1 cellular context compared by ENCODE assay signal in the genomic region with DNA sequence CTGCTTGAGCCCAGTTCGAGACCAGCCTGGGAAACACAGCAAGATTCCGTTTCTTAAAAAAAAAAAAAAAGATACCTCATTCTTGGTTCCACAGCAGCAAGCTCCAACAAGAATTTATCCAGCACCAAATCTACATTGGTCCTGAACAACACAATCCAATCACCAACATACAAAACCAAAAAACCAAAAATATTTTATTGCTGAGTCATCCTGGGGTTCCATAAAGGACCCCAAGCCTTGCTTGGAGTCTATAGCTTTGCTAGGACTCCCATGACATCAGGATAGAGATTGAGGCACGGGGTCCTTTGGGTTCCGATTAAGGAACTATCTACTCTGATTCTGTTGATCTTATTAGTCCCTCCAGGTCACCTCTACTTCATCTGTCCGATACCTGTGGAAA.
TF ChIP-seq lines count a peak whose summit lies in the region.

No MANE protein-coding gene starts in this region.

TF ChIP-seq in HepG2, 621 proteins besides CTCF, POLR2A, EP300 and RAD21:
- TF ChIP-seq, protein P1, sequence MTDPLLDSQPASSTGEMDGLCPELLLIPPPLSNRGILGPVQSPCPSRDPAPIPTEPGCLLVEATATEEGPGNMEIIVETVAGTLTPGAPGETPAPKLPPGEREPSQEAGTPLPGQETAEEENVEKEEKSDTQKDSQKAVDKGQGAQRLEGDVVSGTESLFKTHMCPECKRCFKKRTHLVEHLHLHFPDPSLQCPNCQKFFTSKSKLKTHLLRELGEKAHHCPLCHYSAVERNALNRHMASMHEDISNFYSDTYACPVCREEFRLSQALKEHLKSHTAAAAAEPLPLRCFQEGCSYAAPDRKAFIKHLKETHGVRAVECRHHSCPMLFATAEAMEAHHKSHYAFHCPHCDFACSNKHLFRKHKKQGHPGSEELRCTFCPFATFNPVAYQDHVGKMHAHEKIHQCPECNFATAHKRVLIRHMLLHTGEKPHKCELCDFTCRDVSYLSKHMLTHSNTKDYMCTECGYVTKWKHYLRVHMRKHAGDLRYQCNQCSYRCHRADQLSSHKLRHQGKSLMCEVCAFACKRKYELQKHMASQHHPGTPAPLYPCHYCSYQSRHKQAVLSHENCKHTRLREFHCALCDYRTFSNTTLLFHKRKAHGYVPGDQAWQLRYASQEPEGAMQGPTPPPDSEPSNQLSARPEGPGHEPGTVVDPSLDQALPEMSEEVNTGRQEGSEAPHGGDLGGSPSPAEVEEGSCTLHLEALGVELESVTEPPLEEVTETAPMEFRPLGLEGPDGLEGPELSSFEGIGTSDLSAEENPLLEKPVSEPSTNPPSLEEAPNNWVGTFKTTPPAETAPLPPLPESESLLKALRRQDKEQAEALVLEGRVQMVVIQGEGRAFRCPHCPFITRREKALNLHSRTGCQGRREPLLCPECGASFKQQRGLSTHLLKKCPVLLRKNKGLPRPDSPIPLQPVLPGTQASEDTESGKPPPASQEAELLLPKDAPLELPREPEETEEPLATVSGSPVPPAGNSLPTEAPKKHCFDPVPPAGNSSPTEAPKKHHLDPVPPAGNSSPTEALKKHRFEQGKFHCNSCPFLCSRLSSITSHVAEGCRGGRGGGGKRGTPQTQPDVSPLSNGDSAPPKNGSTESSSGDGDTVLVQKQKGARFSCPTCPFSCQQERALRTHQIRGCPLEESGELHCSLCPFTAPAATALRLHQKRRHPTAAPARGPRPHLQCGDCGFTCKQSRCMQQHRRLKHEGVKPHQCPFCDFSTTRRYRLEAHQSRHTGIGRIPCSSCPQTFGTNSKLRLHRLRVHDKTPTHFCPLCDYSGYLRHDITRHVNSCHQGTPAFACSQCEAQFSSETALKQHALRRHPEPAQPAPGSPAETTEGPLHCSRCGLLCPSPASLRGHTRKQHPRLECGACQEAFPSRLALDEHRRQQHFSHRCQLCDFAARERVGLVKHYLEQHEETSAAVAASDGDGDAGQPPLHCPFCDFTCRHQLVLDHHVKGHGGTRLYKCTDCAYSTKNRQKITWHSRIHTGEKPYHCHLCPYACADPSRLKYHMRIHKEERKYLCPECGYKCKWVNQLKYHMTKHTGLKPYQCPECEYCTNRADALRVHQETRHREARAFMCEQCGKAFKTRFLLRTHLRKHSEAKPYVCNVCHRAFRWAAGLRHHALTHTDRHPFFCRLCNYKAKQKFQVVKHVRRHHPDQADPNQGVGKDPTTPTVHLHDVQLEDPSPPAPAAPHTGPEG (CRISPR knock-in tag; IDR thresholded peaks at IDR 0.05), result no peak
- TF ChIP-seq ATF7 (IDR thresholded peaks at IDR 0.05) (no peak), ATF7 (CRISPR knock-in tag; IDR thresholded peaks at IDR 0.05) (no peak), ZNF205 (CRISPR knock-in tag; IDR thresholded peaks at IDR 0.05) (no peak), CCDC6 (CRISPR knock-in tag; IDR thresholded peaks at IDR 0.05) (no peak), ZNF350 (CRISPR knock-in tag; IDR thresholded peaks at IDR 0.05; ENCODE audit: borderline replicate concordance, low read depth) (no peak), ZNF251 (CRISPR knock-in tag; IDR thresholded peaks at IDR 0.05) (no peak), MYC (CRISPR knock-in tag; IDR thresholded peaks at IDR 0.05; ENCODE audit: borderline replicate concordance) (no peak), SIN3B (IDR thresholded peaks at IDR 0.05; ENCODE audit: low read length) (no peak), MAFK (conservative IDR thresholded peaks at IDR 0.05 in 1 of 2, IDR thresholded peaks at IDR 0.05 in 1 of 2; ENCODE audit: low read length in 2 of 2) (peak; percentile 69 to 76), MIER2 (CRISPR knock-in tag; IDR thresholded peaks at IDR 0.05) (no peak), MTF1 (CRISPR knock-in tag; IDR thresholded peaks at IDR 0.05) (no peak), NFE2L2 (IDR thresholded peaks at IDR 0.05; ENCODE audit: low read length) (peak; percentile 96), HNRNPL (IDR thresholded peaks at IDR 0.05; ENCODE audit: low read depth, low read length) (no peak), AKAP8 (CRISPR knock-in tag; IDR thresholded peaks at IDR 0.05) (no peak)
- TF ChIP-seq, protein P2, sequence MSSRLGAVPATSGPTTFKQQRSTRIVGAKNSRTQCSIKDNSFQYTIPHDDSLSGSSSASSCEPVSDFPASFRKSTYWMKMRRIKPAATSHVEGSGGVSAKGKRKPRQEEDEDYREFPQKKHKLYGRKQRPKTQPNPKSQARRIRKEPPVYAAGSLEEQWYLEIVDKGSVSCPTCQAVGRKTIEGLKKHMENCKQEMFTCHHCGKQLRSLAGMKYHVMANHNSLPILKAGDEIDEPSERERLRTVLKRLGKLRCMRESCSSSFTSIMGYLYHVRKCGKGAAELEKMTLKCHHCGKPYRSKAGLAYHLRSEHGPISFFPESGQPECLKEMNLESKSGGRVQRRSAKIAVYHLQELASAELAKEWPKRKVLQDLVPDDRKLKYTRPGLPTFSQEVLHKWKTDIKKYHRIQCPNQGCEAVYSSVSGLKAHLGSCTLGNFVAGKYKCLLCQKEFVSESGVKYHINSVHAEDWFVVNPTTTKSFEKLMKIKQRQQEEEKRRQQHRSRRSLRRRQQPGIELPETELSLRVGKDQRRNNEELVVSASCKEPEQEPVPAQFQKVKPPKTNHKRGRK (CRISPR knock-in tag; IDR thresholded peaks at IDR 0.05), result no peak
- TF ChIP-seq, protein P3, sequence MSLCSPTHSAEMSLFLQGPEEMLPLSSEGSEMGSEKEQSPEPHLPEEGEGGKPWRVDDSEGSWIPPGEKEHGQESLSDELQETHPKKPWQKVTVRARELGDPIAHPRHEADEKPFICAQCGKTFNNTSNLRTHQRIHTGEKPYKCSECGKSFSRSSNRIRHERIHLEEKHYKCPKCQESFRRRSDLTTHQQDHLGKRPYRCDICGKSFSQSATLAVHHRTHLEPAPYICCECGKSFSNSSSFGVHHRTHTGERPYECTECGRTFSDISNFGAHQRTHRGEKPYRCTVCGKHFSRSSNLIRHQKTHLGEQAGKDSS (CRISPR knock-in tag; IDR thresholded peaks at IDR 0.05; ENCODE audit: borderline replicate concordance, low read depth), result no peak
